In genomic region chr3:188583476-188584161, GRCh38 we compare ENCODE assay signal across 10 cellular contexts.
DNase-seq lines count a peak whose midpoint lies in the region; ATAC-seq and TF ChIP-seq lines count a peak whose summit lies in the region.
"Had no signal": no experiment of that assay in that cellular context is flagged by ENCODE, and none has a peak within 500 bp of the region (broad histone marks: within the 10 kb centered on the region; RNA-seq: fewer than 3 reads in every experiment).

No MANE protein-coding gene starts in this region.

- peaks cover 6% of the 10 kb centered on the region for H3K36me3 Mint-ChIP-seq in osteocyte (ENCODE audit: unreplicated experiment)

- no peaks in the 10 kb centered on the region for H3K9me3 ChIP-seq in DOHH2 (ENCODE audit: control insufficient read depth, insufficient read depth, low read length)
- no peaks in the 10 kb centered on the region for H3K9me3 ChIP-seq in RWPE2 (ENCODE audit: severe bottlenecking)
- no peaks in the 10 kb centered on the region for H3K9me3 ChIP-seq in fibroblast of lung (ENCODE audit: control insufficient read depth, insufficient read depth, low read depth, low read length)

- H3K27me3 Mint-ChIP-seq in osteocyte (ENCODE audit: unreplicated experiment), result no peaks in the 10 kb centered on the region

- DNase-seq in RWPE2 (ENCODE audit: low spot score) (no peak), fibroblast of lung (ENCODE audit: low read depth in 2 of 2) (peak in 1 of 2 donors; percentile 39), NCI-H526 treated with DMSO at 0.1 percent for 48 hours (lab: John Stamatoyannopoulos, UW) (no peak), ecto neural progenitor cell (ENCODE audit: low spot score) (no peak), osteocyte (ENCODE audit: extremely low spot score, unreplicated experiment) (no peak)
- DNase-seq in stimulated activated CD4-positive, alpha-beta T cell treated with anti-CD3 and anti-CD28 coated beads, Interleukin-12 subunit alpha, Interleukin-12 subunit beta, amount 100 ng/mL, for 48 hours (ENCODE audit: low read depth in 2 of 3, low spot score in 1 of 3), result peak; percentile 26 to 27 (median 26)
- DNase-seq: midbrain, RPMI8226 had no signal

- no peak overlapping the region for H3K27ac Mint-ChIP-seq in osteocyte (ENCODE audit: unreplicated experiment)

- no peaks in the 10 kb centered on the region for H3K27me3 ChIP-seq in DOHH2 (ENCODE audit: control insufficient read depth, low read length)
- no peaks in the 10 kb centered on the region for H3K27me3 ChIP-seq in RWPE2 (ENCODE audit: insufficient read depth, poor library complexity, severe bottlenecking)
- H3K27me3 ChIP-seq in fibroblast of lung (ENCODE audit: control insufficient read depth, insufficient read depth, low read length), result no peaks in the 10 kb centered on the region

- no peaks in the 10 kb centered on the region for H3K9me3 Mint-ChIP-seq in osteocyte (ENCODE audit: unreplicated experiment)

- TF ChIP-seq CTCF in DOHH2 (IDR thresholded peaks at IDR 0.05; ENCODE audit: low read depth, low read length, poor library complexity, severe bottlenecking), result no peak
- TF ChIP-seq CTCF in RWPE2 (IDR thresholded peaks at IDR 0.05; ENCODE audit: poor library complexity, severe bottlenecking), result no peak
- TF ChIP-seq CTCF in fibroblast of lung (conservative IDR thresholded peaks at IDR 0.05 in 1 of 2, IDR thresholded peaks at IDR 0.05 in 1 of 2; ENCODE audit: low read depth in 1 of 2, low read length in 2 of 2), result no peak
- TF ChIP-seq CTCF in osteocyte (IDR thresholded peaks at IDR 0.05), result no peak

- H3K27ac ChIP-seq in DOHH2 (ENCODE audit: low read depth, low read length) (peak overlapping the region; percentile 87; the same call in 1 of the 2 replicates), RWPE2 (ENCODE audit: poor library complexity, severe bottlenecking) (peak overlapping the region; percentile 76), fibroblast of lung (ENCODE audit: insufficient read depth, low read length) (peak overlapping the region; percentile 3)

- H3K79me2 ChIP-seq in DOHH2 (ENCODE audit: control insufficient read depth, low read length) (peaks cover 26% of the 10 kb centered on the region), fibroblast of lung (ENCODE audit: control insufficient read depth, insufficient read depth, low read length) (peaks cover under 1% of the 10 kb centered on the region)

- peak overlapping the region; percentile 81 for H3K4me2 ChIP-seq in DOHH2 (ENCODE audit: low read length)
- peak overlapping the region; percentile 26 for H3K4me2 ChIP-seq in fibroblast of lung (ENCODE audit: extremely low read depth, insufficient read depth, low read length)

- H3K36me3 ChIP-seq in DOHH2 (ENCODE audit: control insufficient read depth, low read length) (peaks cover 16% of the 10 kb centered on the region; the same call in 1 of the 2 replicates), RWPE2 (ENCODE audit: low read depth) (no peaks in the 10 kb centered on the region), fibroblast of lung (ENCODE audit: control insufficient read depth, insufficient read depth, low read length) (no peaks in the 10 kb centered on the region)

- no peak overlapping the region for H2AFZ ChIP-seq in fibroblast of lung (ENCODE audit: low read length)

- H3K4me1 ChIP-seq in DOHH2 (ENCODE audit: control insufficient read depth, low read length) (peaks cover 92% of the 10 kb centered on the region), RWPE2 (ENCODE audit: insufficient read depth, poor library complexity, severe bottlenecking) (peaks cover 28% of the 10 kb centered on the region), fibroblast of lung (ENCODE audit: control insufficient read depth, extremely low read depth, insufficient read depth, low read length) (peaks cover 11% of the 10 kb centered on the region)

- ATAC-seq in RWPE2 (ENCODE audit: low read depth), result no peak
- no peak for ATAC-seq in GM18858 (IDR thresholded peaks at IDR 0.05; ENCODE audit: unreplicated experiment)

- H3K4me1 Mint-ChIP-seq in osteocyte (ENCODE audit: unreplicated experiment), result peaks cover 11% of the 10 kb centered on the region

- H3K4me3 ChIP-seq in DOHH2 (ENCODE audit: low read length), result peak overlapping the region; percentile 76
- no peak overlapping the region for H3K4me3 ChIP-seq in RWPE2 (ENCODE audit: severe bottlenecking)
- H3K4me3 ChIP-seq in fibroblast of lung (replicated peaks in 1 of 4; ENCODE audit: control extremely low read depth in 1 of 4, insufficient read depth in 1 of 4, low read depth in 3 of 4, low read length in 4 of 4), result no peak overlapping the region

- H3K9me2 ChIP-seq in DOHH2 (replicated peaks; ENCODE audit: control insufficient read depth, low read length), result no peaks in the 10 kb centered on the region

- H4K20me1 ChIP-seq in DOHH2 (ENCODE audit: control insufficient read depth, insufficient read depth, low read depth, low read length) (no peaks in the 10 kb centered on the region), fibroblast of lung (ENCODE audit: control insufficient read depth, extremely low read depth, insufficient read depth, low read length) (no peaks in the 10 kb centered on the region)

- H3K4me3 Mint-ChIP-seq in osteocyte (ENCODE audit: unreplicated experiment), result no peak overlapping the region

- H3K9ac ChIP-seq in fibroblast of lung (ENCODE audit: insufficient read depth, low read length), result no peak overlapping the region

- H3F3A ChIP-seq in DOHH2 (ENCODE audit: control insufficient read depth, insufficient read depth), result peaks cover 9% of the 10 kb centered on the region; the same call in 1 of the 2 replicates

Comparison
In these comparisons a context has a peak if more than half of its experiments do, and no peak if none do; other contexts are left out.
1. H3K27ac ChIP-seq: peak in every context shown above with its lines; median percentile 87 in DOHH2; 76 in RWPE2; 3 in fibroblast of lung.
2. DNase-seq: peak in stimulated activated CD4-positive, alpha-beta T cell treated with anti-CD3 and anti-CD28 coated beads, Interleukin-12 subunit alpha, Interleukin-12 subunit beta, amount 100 ng/mL, for 48 hours (3 of 3); none in RWPE2 (single experiment), NCI-H526 treated with DMSO at 0.1 percent for 48 hours (single experiment), ecto neural progenitor cell (single experiment) and osteocyte (single experiment).